13 cellular contexts compared by ENCODE assay signal in genomic region chr12:114141916-114142564, GRCh38.
DNase-seq lines count a peak whose midpoint lies in the region; ATAC-seq and TF ChIP-seq lines count a peak whose summit lies in the region.
"Had no signal": no experiment of that assay in that cellular context is flagged by ENCODE, and none has a peak within 500 bp of the region (broad histone marks: within the 10 kb centered on the region; RNA-seq: fewer than 3 reads in every experiment).

No MANE protein-coding gene starts in this region.

- H3K79me2 ChIP-seq in mesendoderm (ENCODE audit: control insufficient read depth, insufficient read depth, low read length), result no peaks in the 10 kb centered on the region

- H3K4me1 ChIP-seq in endodermal cell (ENCODE audit: control insufficient read depth, insufficient read depth, low read length) (no peaks in the 10 kb centered on the region), mesendoderm (ENCODE audit: control insufficient read depth, low read depth, low read length) (no peaks in the 10 kb centered on the region)
- H3K4me1 ChIP-seq: BLaER1 had no signal

- no peak overlapping the region for H3K4me3 Mint-ChIP-seq in endodermal cell
- H3K4me3 Mint-ChIP-seq: IgD-negative memory B cell had no signal

- H3K27ac Mint-ChIP-seq in endodermal cell, result no peak overlapping the region
- H3K27ac Mint-ChIP-seq: IgD-negative memory B cell had no signal

- H4K5ac ChIP-seq in mesendoderm (ENCODE audit: low read length), result no peak overlapping the region

- no peak overlapping the region for H2BK120ac ChIP-seq in mesendoderm (ENCODE audit: low read depth, low read length)

- no peak overlapping the region for H2BK5ac ChIP-seq in mesendoderm (ENCODE audit: low read length)

- H4K8ac ChIP-seq in mesendoderm (ENCODE audit: low read depth, low read length), result no peak overlapping the region

- H3K56ac ChIP-seq in mesendoderm (ENCODE audit: low read length), result no peak overlapping the region

- peaks cover 36% of the 10 kb centered on the region for H3K27me3 Mint-ChIP-seq in endodermal cell (ENCODE audit: insufficient read depth)
- H3K27me3 Mint-ChIP-seq: IgD-negative memory B cell had no signal

- no peak overlapping the region for H2AK5ac ChIP-seq in mesendoderm (ENCODE audit: low read length)

- WGBS in endodermal cell (ENCODE audit: insufficient coverage in 1 of 2, insufficient read length in 1 of 2), 2 experiments, result 78 to 79% methylated on average over 3 to 4 of the region's 4 CpGs
- WGBS in mesendoderm (ENCODE audit: extremely low coverage, insufficient coverage, low lambda C conversion rate), result no CpG with 5 or more reads among the region's 4 CpGs

- H3K9ac ChIP-seq in endodermal cell (ENCODE audit: extremely low read depth, low read length, poor library complexity, severe bottlenecking) (no peak overlapping the region), mesendoderm (ENCODE audit: low read length) (no peak overlapping the region)
- H3K9ac ChIP-seq: BLaER1 had no signal

- H3K18ac ChIP-seq in mesendoderm (ENCODE audit: low read length), result no peak overlapping the region

- TF ChIP-seq CTCF in endodermal cell (conservative IDR thresholded peaks at IDR 0.05), result no peak

- H3K23ac ChIP-seq in mesendoderm (ENCODE audit: low read length), result no peak overlapping the region

- H3K27ac ChIP-seq in endodermal cell (ENCODE audit: low read depth, low read length) (no peak overlapping the region), mesendoderm (ENCODE audit: low read depth, low read length) (no peak overlapping the region)
- H3K27ac ChIP-seq: 22Rv1, BLaER1 had no signal

- H3K4me2 ChIP-seq in mesendoderm (ENCODE audit: low read length), result no peak overlapping the region
- H3K4me2 ChIP-seq: BLaER1 had no signal

- peaks cover 25% of the 10 kb centered on the region for H3K4me1 Mint-ChIP-seq in endodermal cell
- H3K4me1 Mint-ChIP-seq: IgD-negative memory B cell had no signal

- no peaks in the 10 kb centered on the region for H3K9me3 Mint-ChIP-seq in endodermal cell

- no peak overlapping the region for H3K4ac ChIP-seq in mesendoderm (ENCODE audit: low read depth, low read length)

- H3K27me3 ChIP-seq in endodermal cell (ENCODE audit: control insufficient read depth, insufficient read depth, low read length, poor library complexity, severe bottlenecking), result peaks cover 37% of the 10 kb centered on the region
- no peaks in the 10 kb centered on the region for H3K27me3 ChIP-seq in mesendoderm (ENCODE audit: insufficient read depth, low read length, poor library complexity)
- H3K27me3 ChIP-seq: BLaER1 had no signal

- no peak overlapping the region for H3K4me3 ChIP-seq in endodermal cell (ENCODE audit: low read length)
- H3K4me3 ChIP-seq in mesendoderm (ENCODE audit: low read length), result no peak overlapping the region
- H3K4me3 ChIP-seq: BLaER1 had no signal

- H3K36me3 ChIP-seq in endodermal cell (ENCODE audit: control insufficient read depth, insufficient read depth, low read length) (no peaks in the 10 kb centered on the region), mesendoderm (ENCODE audit: control insufficient read depth, insufficient read depth, low read length) (no peaks in the 10 kb centered on the region)
- H3K36me3 ChIP-seq: BLaER1 had no signal

- no peaks in the 10 kb centered on the region for H3K79me1 ChIP-seq in mesendoderm (ENCODE audit: low read length)

- no peak overlapping the region for H2BK15ac ChIP-seq in mesendoderm (replicated peaks; ENCODE audit: low read depth)

- intact Hi-C loops in sciatic nerve (cut with DNase I), result no loop called here

- DNase-seq in NCI-H2171 treated with DMSO at 0.1 percent for 48 hours (lab: John Stamatoyannopoulos, UW), result peak; percentile 12
- no peak for DNase-seq in NCI-H2171 (lab: John Stamatoyannopoulos, UW)
- peak; percentile 73 for DNase-seq in endodermal cell
- DNase-seq in mesendoderm, result peak; percentile 41
- no peak for DNase-seq in NCI-H1105 treated with DMSO at 0.1 percent for 48 hours (lab: John Stamatoyannopoulos, UW)
- no peak for DNase-seq in T1000 (lab: John Stamatoyannopoulos, UW)
- DNase-seq in sciatic nerve (ENCODE audit: low spot score), result no peak
- DNase-seq: Calu3, DMS 273 treated with DMSO at 0.1 percent for 48 hours had no signal

- H3K9me3 ChIP-seq in endodermal cell (ENCODE audit: control insufficient read depth, low read length), result no peaks in the 10 kb centered on the region
- H3K9me3 ChIP-seq: BLaER1 had no signal

- H3K36me3 Mint-ChIP-seq in endodermal cell (ENCODE audit: low read depth), result no peaks in the 10 kb centered on the region
- H3K36me3 Mint-ChIP-seq: IgD-negative memory B cell had no signal

- no peak for ATAC-seq in sciatic nerve
- ATAC-seq: HCT116 had no signal

Comparison
In these comparisons a context has a peak if more than half of its experiments do, and no peak if none do; other contexts are left out.
1. DNase-seq: peak in NCI-H2171 treated with DMSO at 0.1 percent for 48 hours (single experiment), endodermal cell (single experiment) and mesendoderm (single experiment); none in NCI-H2171 (single experiment), NCI-H1105 treated with DMSO at 0.1 percent for 48 hours (single experiment), T1000 (single experiment) and sciatic nerve (single experiment).